ENCODE assay signal across 10 cellular contexts in the genomic region with DNA sequence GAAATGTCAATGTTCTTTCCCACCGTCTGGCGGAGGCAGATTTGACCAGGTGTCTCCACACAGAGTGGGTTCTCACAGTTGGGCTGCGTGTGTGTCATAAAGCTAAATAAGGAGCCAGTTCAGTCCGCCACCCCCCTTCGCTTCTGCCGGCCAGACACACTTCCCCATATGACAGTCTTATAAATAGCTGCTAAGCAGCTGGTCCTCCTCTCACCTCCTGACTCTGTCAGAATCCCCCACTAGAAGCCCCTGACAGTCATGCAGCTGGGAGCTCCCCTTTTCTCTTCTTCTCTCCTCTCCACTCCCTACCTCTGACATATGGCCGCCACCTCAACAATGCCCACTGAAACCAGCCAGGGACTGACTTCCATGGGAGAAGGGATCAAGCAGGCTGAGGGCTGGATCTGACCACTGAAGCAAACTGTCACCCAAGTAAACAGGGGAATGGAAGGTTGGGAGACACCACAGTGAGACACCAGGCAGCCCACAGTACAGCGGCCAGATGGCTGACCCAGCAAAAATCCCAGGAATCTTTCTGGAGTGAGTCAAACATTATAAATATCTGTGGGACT.
DNase-seq lines count a peak whose midpoint lies in the region; ATAC-seq and TF ChIP-seq lines count a peak whose summit lies in the region.
"Had no signal": no experiment of that assay in that cellular context is flagged by ENCODE, and none has a peak within 500 bp of the region (broad histone marks: within the 10 kb centered on the region; RNA-seq: fewer than 3 reads in every experiment).

No MANE protein-coding gene starts in this region.

- 84 to 91% methylated on average over 8 of the region's 8 CpGs for WGBS in thyroid gland, 2 donors

- H3K36me3 ChIP-seq in SJCRH30, result no peaks in the 10 kb centered on the region
- no peaks in the 10 kb centered on the region for H3K36me3 ChIP-seq in thyroid gland
- H3K36me3 ChIP-seq: vagina had no signal

- peak; percentile 45 to 80 for DNase-seq in NCI-H524 (lab: John Stamatoyannopoulos, UW)
- DNase-seq in hepatic stellate cell (ENCODE audit: low spot score), result peak; percentile 78
- DNase-seq in NCI-H146 (lab: John Stamatoyannopoulos, UW), result no peak
- DNase-seq in SJCRH30, result no peak
- no peak for DNase-seq in left lobe of liver (ENCODE audit: low spot score)
- DNase-seq in thyroid gland, result no peak

- H3K4me3 ChIP-seq in SJCRH30, result no peak overlapping the region
- H3K4me3 ChIP-seq in thyroid gland (replicated peaks in 1 of 3), result no peak overlapping the region
- H3K4me3 ChIP-seq: vagina had no signal

- no peaks in the 10 kb centered on the region for H3K27me3 ChIP-seq in SJCRH30
- H3K27me3 ChIP-seq in thyroid gland, result no peaks in the 10 kb centered on the region
- H3K27me3 ChIP-seq: vagina had no signal

- H3K27ac ChIP-seq in SJCRH30 (no peak overlapping the region), thyroid gland (no peak overlapping the region)
- H3K27ac ChIP-seq: parathyroid adenoma, vagina had no signal

- TF ChIP-seq POLR2A in thyroid gland (IDR thresholded peaks at IDR 0.05), result no peak

- intact Hi-C loops in thyroid gland (cut with DNase I), result no loop called here

- peak; percentile 78 for ATAC-seq in GM18511 (IDR thresholded peaks at IDR 0.05; ENCODE audit: unreplicated experiment)
- ATAC-seq in HG02623 (IDR thresholded peaks at IDR 0.05; ENCODE audit: unreplicated experiment), result peak; percentile 82
- no peak for ATAC-seq in left lobe of liver

- H3K4me1 ChIP-seq in SJCRH30, result peaks cover 16% of the 10 kb centered on the region
- peaks cover 0 to 17% of the 10 kb centered on the region in 2 donors for H3K4me1 ChIP-seq in thyroid gland
- H3K4me1 ChIP-seq: vagina had no signal

- no peak for TF ChIP-seq CTCF in thyroid gland (IDR thresholded peaks at IDR 0.05)

- H3K9me3 ChIP-seq in SJCRH30 (replicated peaks), result no peaks in the 10 kb centered on the region; the same call in 1 of the 2 replicates
- H3K9me3 ChIP-seq in thyroid gland, result no peaks in the 10 kb centered on the region
- H3K9me3 ChIP-seq: vagina had no signal

Comparison
In these comparisons a context has a peak if more than half of its experiments do, and no peak if none do; other contexts are left out.
1. DNase-seq: peak in NCI-H524 (2 of 2) and hepatic stellate cell (single experiment); none in NCI-H146 (single experiment), SJCRH30 (0 of 2), left lobe of liver (single experiment) and thyroid gland (0 of 2).